1 cellular context compared by ENCODE assay signal in genomic region chr19:33251076-33251475, GRCh38.
TF ChIP-seq lines count a peak whose summit lies in the region.

No MANE protein-coding gene starts in this region.

TF ChIP-seq in H1, 55 proteins besides CTCF, POLR2A, EP300 and RAD21:
- TF ChIP-seq PHF8 (conservative IDR thresholded peaks at IDR 0.05; ENCODE audit: low read depth, low read length) (no peak), ASH2L (IDR thresholded peaks at IDR 0.05; ENCODE audit: low read length) (no peak), RBBP5 (IDR thresholded peaks at IDR 0.05; ENCODE audit: borderline replicate concordance, low read depth, low read length) (no peak)
TF ChIP-seq in H1: peak in this region for 0.
